24 cellular contexts compared by ENCODE assay signal in the genomic region with DNA sequence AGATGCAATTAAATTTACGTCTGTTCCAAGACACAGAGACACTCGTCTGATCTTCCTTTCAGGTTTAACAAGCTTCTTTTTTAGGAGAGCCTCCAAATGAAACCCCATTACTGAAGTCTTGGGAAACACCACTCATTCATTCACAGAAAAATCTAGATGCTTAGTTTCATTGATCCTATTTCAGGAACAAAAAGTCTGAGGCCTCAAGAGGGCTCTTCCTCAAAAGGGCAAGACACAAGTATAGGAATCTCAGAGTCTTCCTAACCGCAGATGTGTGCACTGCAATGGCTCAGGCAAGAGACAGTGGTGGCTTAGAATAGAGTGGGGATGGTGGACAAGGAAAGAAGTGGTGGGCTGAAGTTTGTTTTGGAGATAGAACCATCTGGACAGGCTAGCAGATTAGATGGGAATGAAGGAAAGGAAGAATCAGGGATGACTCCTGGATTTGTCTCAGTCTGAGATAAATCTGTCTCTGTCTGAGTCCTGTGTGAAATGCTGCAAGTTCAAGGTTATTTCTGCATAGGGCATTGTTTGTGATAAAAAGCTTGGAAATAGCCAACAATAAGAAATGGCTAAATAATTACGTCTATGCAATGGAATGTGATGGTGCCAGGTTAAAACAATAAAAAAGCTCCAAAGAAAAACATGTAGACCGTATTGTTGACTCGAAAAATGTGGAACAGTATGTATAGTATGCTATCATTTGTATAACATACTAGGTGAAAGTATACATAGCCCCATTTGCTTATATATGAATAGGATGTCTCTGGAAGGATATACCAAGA. TPM values are rescaled to one million over a fixed set of nuclear protein-coding genes. Genes with fewer than 3 reads are reported as not detected.
DNase-seq lines count a peak whose midpoint lies in the region; ATAC-seq and TF ChIP-seq lines count a peak whose summit lies in the region.
"Had no signal": no experiment of that assay in that cellular context is flagged by ENCODE, and none has a peak within 500 bp of the region (broad histone marks: within the 10 kb centered on the region; RNA-seq: fewer than 3 reads in every experiment).

No MANE protein-coding gene starts in this region.

- H3K27me3 Mint-ChIP-seq in activated B cell treated with CpG ODN at 0.5 μM for 24 hours = no peaks in the 10 kb centered on the region
- H3K27me3 Mint-ChIP-seq in osteocyte (ENCODE audit: unreplicated experiment) = peaks cover 66% of the 10 kb centered on the region

- POLR2A ChIA-PET in activated B cell treated with CpG ODN at 0.5 μM for 24 hours (lab: Charles Lee) = interaction anchor here (4.5 kb wide), 1 partner anchor 19 kb away, joined by 32 read pairs; no protein-coding TSS in a partner anchor

- H3K27ac Mint-ChIP-seq in activated B cell treated with CpG ODN at 0.5 μM for 24 hours = peak overlapping the region; percentile 90
- H3K27ac Mint-ChIP-seq in osteocyte (ENCODE audit: unreplicated experiment) = no peak overlapping the region
- H3K27ac Mint-ChIP-seq: activated CD4-positive, alpha-beta memory T cell treated with anti-CD3 and anti-CD28 coated beads, Interleukin-2, amount 10 ng/mL, durations not matched to agents 7 days and 5 days; CD4-positive, CD25-positive, alpha-beta regulatory T cell had no signal

- H3K4me3 ChIP-seq in DOHH2 (ENCODE audit: low read length) (no peak overlapping the region; the same call in 1 of the 2 replicates), lower lobe of right lung (no peak overlapping the region), psoas muscle (no peak overlapping the region)
- H3K4me3 ChIP-seq: gastroesophageal sphincter, testis had no signal

- 0 out of 2 replicates have a peak, but pooled peaks cover 7% of the 10 kb centered on the region for H3F3A ChIP-seq in DOHH2 (ENCODE audit: control insufficient read depth, insufficient read depth)

- H3K9me2 ChIP-seq in DOHH2 (replicated peaks; ENCODE audit: control insufficient read depth, low read length) = no peaks in the 10 kb centered on the region

- intact Hi-C loops in activated B cell treated with CpG ODN at 0.5 μM for 24 hours (cut with micrococcal nuclease) = no loop called here
- intact Hi-C loops in lower lobe of right lung (cut with DNase I) = no loop called here
- intact Hi-C loops in psoas muscle (cut with DNase I) = loop anchor here in 1 of 2 donors (5.0 kb wide), 1 partner anchor 75 kb away; no protein-coding TSS in a partner anchor

- no peaks in the 10 kb centered on the region for H3K79me2 ChIP-seq in DOHH2 (ENCODE audit: control insufficient read depth, low read length)

- H3K4me2 ChIP-seq in DOHH2 (ENCODE audit: low read length) = peak overlapping the region; percentile 13

- no peak for ATAC-seq in activated B cell treated with CpG ODN at 0.5 μM for 24 hours (ENCODE audit: low read depth)
- ATAC-seq in lower lobe of right lung = no peak
- no peak for ATAC-seq in HG02885 (IDR thresholded peaks at IDR 0.05; ENCODE audit: poor library complexity, unreplicated experiment)
- no peak for ATAC-seq in psoas muscle
- ATAC-seq: gastroesophageal sphincter, sciatic nerve had no signal

- H3K4me1 Mint-ChIP-seq in activated B cell treated with CpG ODN at 0.5 μM for 24 hours (peaks cover 68% of the 10 kb centered on the region), osteocyte (ENCODE audit: unreplicated experiment) (no peaks in the 10 kb centered on the region)

- H3K4me3 Mint-ChIP-seq in activated B cell treated with CpG ODN at 0.5 μM for 24 hours (no peak overlapping the region), osteocyte (ENCODE audit: unreplicated experiment) (no peak overlapping the region)
- H3K4me3 Mint-ChIP-seq: activated CD4-positive, alpha-beta memory T cell treated with anti-CD3 and anti-CD28 coated beads, Interleukin-2, amount 10 ng/mL, durations not matched to agents 7 days and 5 days; CD4-positive, CD25-positive, alpha-beta regulatory T cell had no signal

- CTCF ChIA-PET in activated B cell treated with CpG ODN at 0.5 μM for 24 hours (lab: Charles Lee) = interaction anchor here (0.8 to 8.3 kb wide), 9 partner anchors 19 to 241 kb away, joined by 3 to 342 read pairs (median 5); no protein-coding TSS in a partner anchor

- TF ChIP-seq CTCF in DOHH2 (IDR thresholded peaks at IDR 0.05; ENCODE audit: low read depth, low read length, poor library complexity, severe bottlenecking) (no peak), activated B cell treated with CpG ODN at 0.5 μM for 24 hours (IDR thresholded peaks at IDR 0.05) (no peak), osteocyte (IDR thresholded peaks at IDR 0.05) (no peak), lower lobe of right lung (IDR thresholded peaks at IDR 0.05) (no peak), psoas muscle (IDR thresholded peaks at IDR 0.05) (no peak)

- WGBS in psoas muscle, 3 donors = 83 to 87% (median 86%) methylated on average over 6 of the region's 6 CpGs

- no peaks in the 10 kb centered on the region for H3K9me3 Mint-ChIP-seq in activated B cell treated with CpG ODN at 0.5 μM for 24 hours
- no peaks in the 10 kb centered on the region for H3K9me3 Mint-ChIP-seq in osteocyte (ENCODE audit: unreplicated experiment)
- H3K9me3 Mint-ChIP-seq: activated CD4-positive, alpha-beta memory T cell treated with anti-CD3 and anti-CD28 coated beads, Interleukin-2, amount 10 ng/mL, durations not matched to agents 7 days and 5 days; CD4-positive, CD25-positive, alpha-beta regulatory T cell had no signal

- peaks cover 11% of the 10 kb centered on the region for H3K36me3 Mint-ChIP-seq in activated B cell treated with CpG ODN at 0.5 μM for 24 hours (ENCODE audit: low read depth)
- no peaks in the 10 kb centered on the region for H3K36me3 Mint-ChIP-seq in osteocyte (ENCODE audit: unreplicated experiment)
- H3K36me3 Mint-ChIP-seq: CD4-positive, CD25-positive, alpha-beta regulatory T cell had no signal

- H3K4me1 ChIP-seq in DOHH2 (ENCODE audit: control insufficient read depth, low read length) = peaks cover 60% of the 10 kb centered on the region
- peaks cover 4% of the 10 kb centered on the region for H3K4me1 ChIP-seq in lower lobe of right lung
- no peaks in the 10 kb centered on the region for H3K4me1 ChIP-seq in psoas muscle
- H3K4me1 ChIP-seq: gastroesophageal sphincter had no signal

- no peaks in the 10 kb centered on the region for H3K9me3 ChIP-seq in DOHH2 (ENCODE audit: control insufficient read depth, insufficient read depth, low read length)
- H3K9me3 ChIP-seq in lower lobe of right lung = no peaks in the 10 kb centered on the region
- H3K9me3 ChIP-seq in psoas muscle = no peaks in the 10 kb centered on the region
- H3K9me3 ChIP-seq: gastroesophageal sphincter, testis had no signal

- H3K36me3 ChIP-seq in DOHH2 (ENCODE audit: control insufficient read depth, low read length) = no peaks in the 10 kb centered on the region
- H3K36me3 ChIP-seq in lower lobe of right lung = no peaks in the 10 kb centered on the region
- no peaks in the 10 kb centered on the region for H3K36me3 ChIP-seq in psoas muscle (ENCODE audit: insufficient read depth in 1 of 2, low read depth in 1 of 2)
- H3K36me3 ChIP-seq: gastroesophageal sphincter had no signal

- no peak overlapping the region for H3K27ac ChIP-seq in DOHH2 (ENCODE audit: low read depth, low read length)
- no peak overlapping the region for H3K27ac ChIP-seq in lower lobe of right lung
- no peak overlapping the region for H3K27ac ChIP-seq in psoas muscle
- H3K27ac ChIP-seq: gastroesophageal sphincter, HL-60, testis had no signal

- peak; percentile 51 for DNase-seq in NOMO-1 treated with DMSO at 0.1 percent for 48 hours (lab: John Stamatoyannopoulos, UW; ENCODE audit: unreplicated experiment)
- no peak for DNase-seq in activated B cell treated with CpG ODN at 0.5 μM for 24 hours
- DNase-seq in osteocyte (ENCODE audit: extremely low spot score, unreplicated experiment) = peak; percentile 1
- no peak for DNase-seq in lower lobe of right lung
- no peak for DNase-seq in NCI-H774 (lab: John Stamatoyannopoulos, UW)
- DNase-seq in psoas muscle = no peak
- DNase-seq: ACHN; activated CD4-positive, alpha-beta memory T cell treated with anti-CD3 and anti-CD28 coated beads, Interleukin-2, amount 10 ng/mL, durations not matched to agents 7 days and 5 days; activated naive CD4-positive, alpha-beta T cell treated with Interleukin-2 at 50 U/mL for 16 hours; CD4-positive, CD25-positive, alpha-beta regulatory T cell; effector CD4-positive, alpha-beta T cell; kidney glomerular epithelial cell; mesenchymal stem cell; MM.1S; NCI-H1930; NCI-H446 treated with DMSO at 0.1 percent for 48 hours; testis had no signal

- H3K27me3 ChIP-seq in DOHH2 (ENCODE audit: control insufficient read depth, low read length) (peaks cover 7% of the 10 kb centered on the region), lower lobe of right lung (ENCODE audit: low read depth) (no peaks in the 10 kb centered on the region), psoas muscle (ENCODE audit: insufficient read depth in 3 of 3, low read length in 2 of 3) (no peaks in the 10 kb centered on the region)
- H3K27me3 ChIP-seq: testis had no signal

- H4K20me1 ChIP-seq in DOHH2 (ENCODE audit: control insufficient read depth, insufficient read depth, low read depth, low read length) = no peaks in the 10 kb centered on the region

RNA-seq across cellular contexts. Expression of a gene that starts 8.9 kb away (rescaled TPM):
- total RNA-seq in activated B cell treated with CpG ODN at 0.5 μM for 24 hours (not detected in 2 replicates), osteocyte (not detected in 2 replicates), lower lobe of right lung (63.6 TPM), psoas muscle (under 1 TPM in 1 of 4 donors, not detected in 3; 0.20 TPM)
- under 1 TPM in 2 of 3 donors, not detected in 1; 0.03 to 0.22 TPM for polyA plus RNA-seq in psoas muscle
- total RNA-seq: activated CD4-positive, alpha-beta memory T cell treated with anti-CD3 and anti-CD28 coated beads, Interleukin-2, amount 10 ng/mL, durations not matched to agents 7 days and 5 days; CD4-positive, CD25-positive, alpha-beta regulatory T cell; gastroesophageal sphincter; omental fat pad; T-helper 1 cell treated with Interleukin-12 subunit alpha and Interleukin-12 subunit beta and Interleukin-4 antibody, amounts not matched to agents 30 ng/mL and 1 ng/mL, for 36 hours had no signal
- polyA plus RNA-seq: CD4-positive, CD25-positive, alpha-beta regulatory T cell had no signal

RNA-seq across cellular contexts. Expression of a gene that starts 20.4 kb away (rescaled TPM):
- total RNA-seq in activated B cell treated with CpG ODN at 0.5 μM for 24 hours = 30.4 and 34.8 TPM in 2 replicates
- total RNA-seq in osteocyte = not detected in 2 replicates
- total RNA-seq in lower lobe of right lung = 13.5 TPM
- under 1 TPM in 3 of 4 donors, not detected in 1; 0.58 to 0.95 (median 0.86) TPM for total RNA-seq in psoas muscle
- under 1 TPM; 0.13 to 0.22 (median 0.21) TPM for polyA plus RNA-seq in psoas muscle
- total RNA-seq: activated CD4-positive, alpha-beta memory T cell treated with anti-CD3 and anti-CD28 coated beads, Interleukin-2, amount 10 ng/mL, durations not matched to agents 7 days and 5 days; CD4-positive, CD25-positive, alpha-beta regulatory T cell; T-helper 1 cell treated with Interleukin-12 subunit alpha and Interleukin-12 subunit beta and Interleukin-4 antibody, amounts not matched to agents 30 ng/mL and 1 ng/mL, for 36 hours had no signal
- polyA plus RNA-seq: CD4-positive, CD25-positive, alpha-beta regulatory T cell had no signal

RNA-seq across cellular contexts. Expression of a gene that starts 29.4 kb away (rescaled TPM):
- total RNA-seq in activated B cell treated with CpG ODN at 0.5 μM for 24 hours (not detected in 2 replicates), osteocyte (0.78 TPM in 2 replicates), lower lobe of right lung (9.1 TPM), psoas muscle (1 to 10 TPM in 1 of 4 donors, under 1 TPM in 3; 0.17 to 1.2 (median 0.50) TPM)
- polyA plus RNA-seq in psoas muscle = under 1 TPM; 0.25 to 0.36 (median 0.27) TPM
- total RNA-seq: activated CD4-positive, alpha-beta memory T cell treated with anti-CD3 and anti-CD28 coated beads, Interleukin-2, amount 10 ng/mL, durations not matched to agents 7 days and 5 days; CD4-positive, CD25-positive, alpha-beta regulatory T cell; T-helper 1 cell treated with Interleukin-12 subunit alpha and Interleukin-12 subunit beta and Interleukin-4 antibody, amounts not matched to agents 30 ng/mL and 1 ng/mL, for 36 hours had no signal
- polyA plus RNA-seq: CD4-positive, CD25-positive, alpha-beta regulatory T cell had no signal

Comparison
In these comparisons a context has a peak if more than half of its experiments do, and no peak if none do; other contexts are left out.
1. DNase-seq: peak in NOMO-1 treated with DMSO at 0.1 percent for 48 hours (single experiment) and osteocyte (single experiment); none in activated B cell treated with CpG ODN at 0.5 μM for 24 hours (single experiment), lower lobe of right lung (single experiment), NCI-H774 (single experiment) and psoas muscle (0 of 2).
2. RNA of a gene that starts 8.9 kb away (total RNA-seq): 63.6 TPM in lower lobe of right lung (single experiment); 0.20 TPM in psoas muscle, not detected in activated B cell treated with CpG ODN at 0.5 μM for 24 hours and not detected in osteocyte; every median in the first group is over 10 times any median in the second.